Comparison of ENCODE assay signal across 10 cellular contexts in genomic region chr21:43939443-43940328, GRCh38.
DNase-seq lines count a peak whose midpoint lies in the region; ATAC-seq lines count a peak whose summit lies in the region.
"Had no signal": no experiment of that assay in that cellular context is flagged by ENCODE, and none has a peak within 500 bp of the region (broad histone marks: within the 10 kb centered on the region; RNA-seq: fewer than 3 reads in every experiment).

No MANE protein-coding gene starts in this region.

- intact Hi-C loops in dendritic cell treated with granulocyte-macrophage colony-stimulating factor and Interleukin-4, amounts not matched to agents 40 ng/mL and 50 ng/mL, for 4 days (cut with micrococcal nuclease) = loop anchor here (1.0 to 10.0 kb wide), 2 partner anchors 65 to 129 kb away; no protein-coding TSS in a partner anchor

- ATAC-seq in HG03442 (IDR thresholded peaks at IDR 0.05; ENCODE audit: unreplicated experiment) = no peak

- peaks cover 45% of the 10 kb centered on the region for H3K36me3 Mint-ChIP-seq in activated T-cell treated with anti-CD3 and anti-CD28 coated beads, Interleukin-2, amount 50 U/mL, for 24 hours (ENCODE audit: low read depth)
- peaks cover 76% of the 10 kb centered on the region for H3K36me3 Mint-ChIP-seq in dendritic cell treated with granulocyte-macrophage colony-stimulating factor and Interleukin-4, amounts not matched to agents 40 ng/mL and 50 ng/mL, for 4 days (ENCODE audit: low read depth)

- no peaks in the 10 kb centered on the region for H3K27me3 ChIP-seq in skeletal muscle tissue (ENCODE audit: control insufficient read depth in 3 of 3, insufficient read depth in 3 of 3, low read length in 3 of 3)
- H3K27me3 ChIP-seq: right atrium auricular region had no signal

- H3K9ac ChIP-seq in skeletal muscle tissue (ENCODE audit: low read depth in 1 of 3, low read length in 3 of 3) = peak overlapping the region in 2 of 3 donors; percentile 14 to 83

- H3K4me3 Mint-ChIP-seq in activated T-cell treated with anti-CD3 and anti-CD28 coated beads, Interleukin-2, amount 50 U/mL, for 24 hours = no peak overlapping the region
- H3K4me3 Mint-ChIP-seq in dendritic cell treated with granulocyte-macrophage colony-stimulating factor and Interleukin-4, amounts not matched to agents 40 ng/mL and 50 ng/mL, for 4 days = no peak overlapping the region

- no peak for DNase-seq in activated T-cell treated with anti-CD3 and anti-CD28 coated beads, Interleukin-2, amount 50 U/mL, for 24 hours
- DNase-seq in activated T-cell treated with anti-CD3 and anti-CD28 coated beads, Interleukin-2, amount 50 U/mL, for 1 hour = no peak
- DNase-seq in NCI-H82 (lab: John Stamatoyannopoulos, UW) = peak; percentile 83
- no peak for DNase-seq in DMS53 treated with DMSO at 0.1 percent for 48 hours (lab: John Stamatoyannopoulos, UW; ENCODE audit: unreplicated experiment)
- no peak for DNase-seq in superior temporal gyrus (ENCODE audit: extremely low spot score)
- DNase-seq: NCI-H446 had no signal

- H3K9me3 Mint-ChIP-seq in activated T-cell treated with anti-CD3 and anti-CD28 coated beads, Interleukin-2, amount 50 U/mL, for 24 hours = no peaks in the 10 kb centered on the region
- no peaks in the 10 kb centered on the region for H3K9me3 Mint-ChIP-seq in dendritic cell treated with granulocyte-macrophage colony-stimulating factor and Interleukin-4, amounts not matched to agents 40 ng/mL and 50 ng/mL, for 4 days

- H3K9me3 ChIP-seq in skeletal muscle tissue (ENCODE audit: control insufficient read depth in 3 of 3, low read length in 3 of 3) = no peaks in the 10 kb centered on the region
- H3K9me3 ChIP-seq: right atrium auricular region had no signal

- peaks cover 23 to 71% (median 60%) of the 10 kb centered on the region in 3 donors for H3K4me1 ChIP-seq in skeletal muscle tissue (ENCODE audit: control insufficient read depth in 3 of 3, insufficient read depth in 3 of 3, low read length in 3 of 3)

- H3K4me3 ChIP-seq in skeletal muscle tissue (ENCODE audit: low read length in 3 of 3) = peak overlapping the region in 1 of 3 donors; percentile 81

- H3K27ac Mint-ChIP-seq in activated T-cell treated with anti-CD3 and anti-CD28 coated beads, Interleukin-2, amount 50 U/mL, for 24 hours = peak overlapping the region; percentile 90
- H3K27ac Mint-ChIP-seq in dendritic cell treated with granulocyte-macrophage colony-stimulating factor and Interleukin-4, amounts not matched to agents 40 ng/mL and 50 ng/mL, for 4 days = peak overlapping the region; percentile 60

- no peaks in the 10 kb centered on the region for H3K27me3 Mint-ChIP-seq in activated T-cell treated with anti-CD3 and anti-CD28 coated beads, Interleukin-2, amount 50 U/mL, for 24 hours
- no peaks in the 10 kb centered on the region for H3K27me3 Mint-ChIP-seq in dendritic cell treated with granulocyte-macrophage colony-stimulating factor and Interleukin-4, amounts not matched to agents 40 ng/mL and 50 ng/mL, for 4 days

- peaks cover 2 to 9% (median 3%) of the 10 kb centered on the region in 3 donors for H3K36me3 ChIP-seq in skeletal muscle tissue (ENCODE audit: control insufficient read depth in 3 of 3, insufficient read depth in 3 of 3, low read length in 3 of 3)
- H3K36me3 ChIP-seq: right atrium auricular region had no signal

- peak overlapping the region; percentile 70 for H3K27ac ChIP-seq in skeletal muscle tissue (ENCODE audit: low read depth, low read length)

- peaks cover 22% of the 10 kb centered on the region for H3K4me1 Mint-ChIP-seq in activated T-cell treated with anti-CD3 and anti-CD28 coated beads, Interleukin-2, amount 50 U/mL, for 24 hours (ENCODE audit: low read depth)
- H3K4me1 Mint-ChIP-seq in dendritic cell treated with granulocyte-macrophage colony-stimulating factor and Interleukin-4, amounts not matched to agents 40 ng/mL and 50 ng/mL, for 4 days (ENCODE audit: low read depth) = peaks cover 29% of the 10 kb centered on the region
